In genomic region chr12:106886921-106887320, GRCh38 we compare ENCODE assay signal across 35 cellular contexts.
"Had no signal": no experiment of that assay in that cellular context is flagged by ENCODE, and none has a peak within 500 bp of the region (broad histone marks: within the 10 kb centered on the region; RNA-seq: fewer than 3 reads in every experiment).

No MANE protein-coding gene starts in this region.

- DNase-seq: Karpas-422, Kasumi-1, MG63, MM.1S, MV-4-11, NCI-H1048, NCI-H1092, NCI-H1092 treated with DMSO at 0.1 percent for 48 hours, NCI-H1105, NCI-H1105 treated with DMSO at 0.1 percent for 48 hours, NCI-H1417, NCI-H1417 treated with DMSO at 0.1 percent for 48 hours, NCI-H1436, NCI-H1436 treated with DMSO at 0.1 percent for 48 hours, NCI-H146, NCI-H1694, NCI-H1694 treated with DMSO at 0.1 percent for 48 hours, NCI-H187, NCI-H187 treated with DMSO at 0.1 percent for 48 hours, NCI-H1930, NCI-H2029, NCI-H2029 treated with DMSO at 0.1 percent for 48 hours, NCI-H2081, NCI-H2081 treated with DMSO at 0.1 percent for 48 hours, NCI-H2107, NCI-H2171, NCI-H2171 treated with DMSO at 0.1 percent for 48 hours, NCI-H2227 treated with DMSO at 0.1 percent for 48 hours, NCI-H226, NCI-H345, NCI-H446, NCI-H446 treated with DMSO at 0.1 percent for 48 hours, NCI-H510A, NCI-H510A treated with DMSO at 0.1 percent for 48 hours, NCI-H524 had no signal

- H3K27me3 ChIP-seq: MG63 had no signal

- H3K9me3 ChIP-seq: MG63 had no signal

- H3K4me3 ChIP-seq: MG63 had no signal
